Comparison of ENCODE assay signal across 8 cellular contexts in the genomic region with DNA sequence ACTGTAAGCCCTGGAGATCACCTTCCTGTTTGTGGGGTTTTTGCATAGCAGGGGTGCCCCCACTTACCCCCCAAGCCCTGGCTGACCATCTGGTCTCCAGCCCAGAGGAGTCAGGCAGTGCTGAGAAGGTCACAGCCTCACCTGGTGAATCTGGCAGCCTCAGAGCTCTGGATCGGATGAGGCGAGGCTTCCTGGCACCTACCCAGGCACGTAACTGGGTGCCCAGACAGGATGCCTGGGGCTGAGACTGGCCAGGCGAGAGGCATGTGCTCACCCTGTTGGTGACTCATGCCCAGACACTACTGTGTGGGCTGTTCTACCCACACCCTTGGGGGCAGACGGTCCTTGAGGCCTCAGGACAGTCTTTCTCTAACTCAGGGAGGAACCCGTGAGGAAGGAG. TPM values are rescaled to one million over a fixed set of nuclear protein-coding genes. Genes with fewer than 3 reads are reported as not detected.
DNase-seq lines count a peak whose midpoint lies in the region; ATAC-seq and TF ChIP-seq lines count a peak whose summit lies in the region.

No MANE protein-coding gene starts in this region.

- POLR2A ChIA-PET in A673 (lab: Charles Lee; ENCODE audit: low non-redundant PET) (interaction anchor here (0.6 kb wide), 1 partner anchor 105 kb away, joined by 3 read pairs; no protein-coding TSS in a partner anchor), Caco-2 (lab: Charles Lee) (interaction anchor here (0.5 kb wide), 1 partner anchor 182 kb away, joined by 3 read pairs; no protein-coding TSS in a partner anchor)

- intact Hi-C loops in A673 (cut with micrococcal nuclease; ENCODE audit: unreplicated experiment): loop anchor here (2.0 kb wide), 1 partner anchor 173 kb away; no protein-coding TSS in a partner anchor
- intact Hi-C loops in left colon (cut with DNase I, micrococcal nuclease): no loop called here
- intact Hi-C loops in Caco-2 (cut with micrococcal nuclease; ENCODE audit: unreplicated experiment): no loop called here

- H3K4me1 Mint-ChIP-seq in Caco-2 (ENCODE audit: low read depth, unreplicated experiment) (no peaks in the 10 kb centered on the region), T-helper 17 cell (peaks cover 4% of the 10 kb centered on the region)

- H3K9me3 Mint-ChIP-seq in Caco-2 (ENCODE audit: unreplicated experiment): no peaks in the 10 kb centered on the region

- H3K4me1 ChIP-seq in A673 (ENCODE audit: insufficient read depth, low read length, poor library complexity, severe bottlenecking): peaks cover 52% of the 10 kb centered on the region
- peaks cover 22% of the 10 kb centered on the region for H3K4me1 ChIP-seq in Caco-2

- H3K4me3 Mint-ChIP-seq in Caco-2 (ENCODE audit: unreplicated experiment): no peak overlapping the region
- no peak overlapping the region for H3K4me3 Mint-ChIP-seq in T-helper 17 cell

- no peaks in the 10 kb centered on the region for H3K27me3 ChIP-seq in A673 (replicated peaks; ENCODE audit: insufficient read depth, low read depth, low read length, poor library complexity)
- H3K27me3 ChIP-seq in Caco-2 (replicated peaks; ENCODE audit: control insufficient read depth, insufficient read depth, low read length): no peaks in the 10 kb centered on the region

- H3K27me3 Mint-ChIP-seq in Caco-2 (ENCODE audit: insufficient read depth, unreplicated experiment): no peaks in the 10 kb centered on the region
- H3K27me3 Mint-ChIP-seq in T-helper 17 cell: peaks cover 17% of the 10 kb centered on the region

- H3K36me3 Mint-ChIP-seq in Caco-2 (ENCODE audit: insufficient read depth, unreplicated experiment) (no peaks in the 10 kb centered on the region), T-helper 17 cell (ENCODE audit: low read depth) (no peaks in the 10 kb centered on the region)

- H3K9me3 ChIP-seq in A673 (ENCODE audit: low read depth, low read length, poor library complexity, severe bottlenecking): no peaks in the 10 kb centered on the region
- H3K9me3 ChIP-seq in Caco-2: no peaks in the 10 kb centered on the region
- no peaks in the 10 kb centered on the region for H3K9me3 ChIP-seq in T-helper 17 cell (ENCODE audit: control insufficient read depth, low read length, poor library complexity, severe bottlenecking)

- H3K36me3 ChIP-seq in A673 (ENCODE audit: insufficient read depth, low read length, poor library complexity, severe bottlenecking): no peaks in the 10 kb centered on the region
- H3K36me3 ChIP-seq in Caco-2 (ENCODE audit: control insufficient read depth, insufficient read depth, low read length): no peaks in the 10 kb centered on the region

- H3K27ac ChIP-seq in A673 (ENCODE audit: low read depth, low read length, poor library complexity, severe bottlenecking): peak overlapping the region; percentile 73

- peak; percentile 67 for DNase-seq in A673 (ENCODE audit: low spot score)
- peak; percentile 95 for DNase-seq in LHCN-M2 (ENCODE audit: low read depth)
- peak; percentile 47 to 83 for DNase-seq in T47D (ENCODE audit: low read depth in 1 of 2, low spot score in 1 of 2)
- peak; percentile 90 to 95 for DNase-seq in left colon
- no peak for DNase-seq in Caco-2
- DNase-seq in T-helper 17 cell: no peak

- ATAC-seq in left colon: peak; percentile 77
- no peak for ATAC-seq in HG03095 (IDR thresholded peaks at IDR 0.05; ENCODE audit: unreplicated experiment)
- no peak for ATAC-seq in T-helper 17 cell
- no peak for ATAC-seq in GM18868 (IDR thresholded peaks at IDR 0.05; ENCODE audit: unreplicated experiment)

- TF ChIP-seq CTCF in A673 (conservative IDR thresholded peaks at IDR 0.05; ENCODE audit: low read depth, low read length): no peak
- TF ChIP-seq CTCF in Caco-2 (IDR thresholded peaks at IDR 0.05; ENCODE audit: insufficient read depth in 1 of 2, low read depth in 1 of 2, low read length in 1 of 2, severe bottlenecking in 1 of 2, unreplicated experiment in 1 of 2): no peak

- no peak overlapping the region for H3K4me3 ChIP-seq in A673 (ENCODE audit: low read depth, low read length, poor library complexity, severe bottlenecking)
- H3K4me3 ChIP-seq in Caco-2 (ENCODE audit: low read depth, low read length): no peak overlapping the region

- no TSS peak for BruUV-seq in A673 (replicated peaks; lab: Mats Ljungman, UMichigan)
- no TSS peak for BruUV-seq in Caco-2 (replicated peaks; lab: Mats Ljungman, UMichigan)

- in situ Hi-C loops in T47D (cut with HindIII; ENCODE audit: low pct_unique_long_range_greater_than_20kb, low sequenced_read_pairs): no loop called here

- H3K27ac Mint-ChIP-seq in Caco-2 (ENCODE audit: unreplicated experiment) (no peak overlapping the region), T-helper 17 cell (no peak overlapping the region)

- CTCF ChIA-PET in A673 (lab: Charles Lee): interaction anchor here (0.5 to 0.7 kb wide), 3 partner anchors 107 to 283 kb away, joined by 4 to 5 read pairs (median 4); no protein-coding TSS in a partner anchor
- CTCF ChIA-PET in Caco-2 (lab: Charles Lee): no interaction called here

RNA-seq across cellular contexts. Expression of a gene that starts 15.2 kb away (rescaled TPM):
- total RNA-seq in A673 (2021): 0.26 and 0.39 TPM in 2 replicates
- 0.06 and 0.57 TPM in 2 replicates for total RNA-seq in LHCN-M2 (2014; rRNA removed)
- 0.26 TPM for polyA plus RNA-seq in LHCN-M2 (2012)
- total RNA-seq in left colon: not detected
- total RNA-seq in Caco-2 (2022): not detected in 2 replicates
- not detected for total RNA-seq in T-helper 17 cell

RNA-seq across cellular contexts. Expression of a gene that starts 28.7 kb away (rescaled TPM):
- total RNA-seq in A673 (2021): 0.56 and 0.72 TPM in 2 replicates
- 1.2 and 1.3 TPM in 2 replicates for total RNA-seq in LHCN-M2 (2014; rRNA removed)
- 8.7 TPM for polyA plus RNA-seq in LHCN-M2 (2012)
- under 1 TPM; 0.27 to 0.47 TPM for total RNA-seq in left colon
- total RNA-seq in Caco-2 (2022): not detected in 2 replicates
- total RNA-seq in T-helper 17 cell: not detected

Comparison
In these comparisons a context has a peak if more than half of its experiments do, and no peak if none do; other contexts are left out.
1. DNase-seq: peak in A673 (single experiment), LHCN-M2 (single experiment), T47D (2 of 2) and left colon (2 of 2); none in Caco-2 (0 of 2) and T-helper 17 cell (0 of 3).